In the genomic region with DNA sequence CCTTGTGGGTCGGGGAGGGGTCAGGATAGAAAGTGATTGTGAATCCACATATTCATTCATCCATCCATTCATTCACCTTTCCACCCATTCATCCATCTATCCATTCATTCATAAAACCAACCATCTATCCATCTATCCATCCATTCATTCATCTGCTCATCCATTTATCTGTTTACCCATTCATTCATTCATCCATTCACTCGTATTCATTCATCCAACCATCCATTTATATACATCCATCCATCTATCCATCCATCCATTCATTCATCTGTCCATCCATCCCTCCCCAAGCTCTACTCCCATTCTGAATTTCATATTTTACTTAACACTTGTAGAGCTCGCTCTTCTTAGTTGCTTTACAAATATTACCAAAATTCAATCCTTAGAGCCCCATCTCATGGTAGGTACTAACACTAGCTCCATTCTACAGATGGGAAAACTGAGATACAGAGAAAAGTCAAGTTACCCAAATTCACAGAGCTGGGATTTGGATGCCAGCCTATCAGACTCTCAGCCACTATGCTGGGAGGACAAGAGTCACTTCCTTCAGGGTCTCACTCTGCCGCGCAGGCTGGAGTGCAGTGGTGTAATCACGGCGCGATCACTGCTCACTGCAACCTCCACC, we compare ENCODE assay signal across 1 cellular context.
A peak's percentile ranks its signal among the peaks of the same experiment; 100 is the strongest.
TF ChIP-seq lines count a peak whose summit lies in the region.

No MANE protein-coding gene starts in this region.

TF ChIP-seq in K562, 482 proteins besides CTCF, POLR2A, EP300 and RAD21:
- peak; percentile 41 to 52; a peak in 3 of 4 replicates for TF ChIP-seq KDM1A (IDR thresholded peaks at IDR 0.05)
- TF ChIP-seq CBX5 (IDR thresholded peaks at IDR 0.05; ENCODE audit: borderline replicate concordance, low read depth), result no peak
- peak; percentile 52 for TF ChIP-seq RBM25 (IDR thresholded peaks at IDR 0.05; ENCODE audit: low read depth, low read length, severe bottlenecking)
- TF ChIP-seq BCOR (IDR thresholded peaks at IDR 0.05), result peak; percentile 54; the same call in 1 of the 2 replicates
TF ChIP-seq in K562: peak in this region for 3.
